In genomic region chr6:51536728-51537127, GRCh38 we compare ENCODE assay signal across 11 cellular contexts.
"Had no signal": no experiment of that assay in that cellular context is flagged by ENCODE, and none has a peak within 500 bp of the region (broad histone marks: within the 10 kb centered on the region; RNA-seq: fewer than 3 reads in every experiment).

No MANE protein-coding gene starts in this region.

- DNase-seq: GM23248, GOT3, H7, H9, HCEC 1CT, HFFc6 had no signal

- H3K4me1 ChIP-seq: HAP-1 had no signal

- H3K9ac ChIP-seq: GM23248 had no signal

- H3K9me3 ChIP-seq: HAP-1 had no signal

- H3K27ac ChIP-seq: GM23248 had no signal

- H3K4me2 ChIP-seq: GM23338 had no signal

- H3K36me3 ChIP-seq: HAP-1 had no signal

- ATAC-seq: GM23338, HCT116 had no signal

- H2AFZ ChIP-seq: GM23248, GM23338 had no signal

- H3K4me3 ChIP-seq: GM23248, GM23338, HAP-1 had no signal

- FAIRE-seq: H1, H54 had no signal
